In genomic region chr7:18666107-18666728, GRCh38 we compare ENCODE assay signal across 8 cellular contexts.
A peak's percentile ranks its signal among the peaks of the same experiment; 100 is the strongest.
DNase-seq lines count a peak whose midpoint lies in the region; ATAC-seq, FAIRE-seq and TF ChIP-seq lines count a peak whose summit lies in the region.

No MANE protein-coding gene starts in this region.

- peak; percentile 51 for DNase-seq in GM10266 (ENCODE audit: extremely low spot score)
- peak; percentile 18 for DNase-seq in H7
- peak; percentile 13 for DNase-seq in SIG-M5 (lab: John Stamatoyannopoulos, UW)
- peak; percentile 13 for DNase-seq in activated T-helper 9 cell treated with anti-CD3 and anti-CD28 coated beads, Interleukin-2, amount 50 U/mL, for 16 hours (ENCODE audit: low read depth)
- peak; percentile 76 for DNase-seq in globus pallidus (ENCODE audit: low spot score)
- DNase-seq in pancreas, result peak; percentile 32 to 81 (median 64)
- DNase-seq in upper lobe of left lung, result peak in 1 of 2 donors; percentile 75

- TF ChIP-seq POLR2A in upper lobe of left lung (IDR thresholded peaks at IDR 0.05), result no peak

- 12 to 13% methylated on average over 4 of the region's 4 CpGs for WGBS in pancreas, 2 donors
- 12 to 13% methylated on average over 4 of the region's 4 CpGs for WGBS in upper lobe of left lung, 2 donors

- FAIRE-seq in pancreas (lab: Jason Lieb, UNC), result no peak

- H3K36me3 ChIP-seq in H7 (replicated peaks; ENCODE audit: control insufficient read depth, insufficient read depth, low read length) (no peaks in the 10 kb centered on the region), pancreas (no peaks in the 10 kb centered on the region), upper lobe of left lung (no peaks in the 10 kb centered on the region)

- H3K27ac ChIP-seq in pancreas (no peak overlapping the region), upper lobe of left lung (no peak overlapping the region)

- H3K4me1 ChIP-seq in pancreas, result no peaks in the 10 kb centered on the region
- H3K4me1 ChIP-seq in upper lobe of left lung, result peaks cover 0 to 15% (median 8%) of the 10 kb centered on the region in 4 donors

- no peak for TF ChIP-seq EP300 in upper lobe of left lung (IDR thresholded peaks at IDR 0.05)

- peak; percentile 99 for TF ChIP-seq CTCF in GM10266 (IDR thresholded peaks at IDR 0.05; ENCODE audit: control insufficient read depth, insufficient read depth, low read depth, missing control alignments)
- peak; percentile 98 for TF ChIP-seq CTCF in LNCAP (IDR thresholded peaks at IDR 0.05)
- TF ChIP-seq CTCF in pancreas (IDR thresholded peaks at IDR 0.05), result peak; percentile 53 to 84 (median 82)
- peak; percentile 60 to 89 (median 70) for TF ChIP-seq CTCF in upper lobe of left lung (IDR thresholded peaks at IDR 0.05)

- H3K4me3 ChIP-seq in H7 (ENCODE audit: insufficient read depth, low read depth, low read length), result no peak overlapping the region
- no peak overlapping the region for H3K4me3 ChIP-seq in pancreas
- H3K4me3 ChIP-seq in upper lobe of left lung, result no peak overlapping the region

- intact Hi-C loops in pancreas (cut with DNase I), result no loop called here

- H3K27me3 ChIP-seq in H7 (ENCODE audit: control insufficient read depth, insufficient read depth, low read length) (no peaks in the 10 kb centered on the region), pancreas (peaks cover 0 to 6% (median 0%) of the 10 kb centered on the region in 4 donors), upper lobe of left lung (no peaks in the 10 kb centered on the region)

- ATAC-seq in pancreas (peak in 3 of 4 donors; percentile 82 to 90 (median 86)), upper lobe of left lung (ENCODE audit: low FRiP score in 2 of 2) (peak; percentile 75 to 94)

- H3K9me3 ChIP-seq in pancreas (no peaks in the 10 kb centered on the region), upper lobe of left lung (no peaks in the 10 kb centered on the region)
